Comparison of ENCODE assay signal across 12 cellular contexts in genomic region chr19:34961775-34962174, GRCh38. TPM values are rescaled to one million over a fixed set of nuclear protein-coding genes. Genes with fewer than 3 reads are reported as not detected.
DNase-seq lines count a peak whose midpoint lies in the region; ATAC-seq and TF ChIP-seq lines count a peak whose summit lies in the region.
"Had no signal": no experiment of that assay in that cellular context is flagged by ENCODE, and none has a peak within 500 bp of the region (broad histone marks: within the 10 kb centered on the region; RNA-seq: fewer than 3 reads in every experiment).

No MANE protein-coding gene starts in this region.

- no peak overlapping the region for H3K27ac ChIP-seq in mucosa of rectum (ENCODE audit: low read depth in 2 of 2, low read length in 2 of 2)
- H3K27ac ChIP-seq in uterus: peak overlapping the region; percentile 11 to 60
- H3K27ac ChIP-seq in SJCRH30: no peak overlapping the region
- H3K27ac ChIP-seq: tibial artery had no signal

- intact Hi-C loops in uterus (cut with DNase I; ENCODE audit: low total_unique reads): no loop called here

- DNase-seq in stimulated activated naive CD8-positive, alpha-beta T cell treated with anti-CD3 and anti-CD28 coated beads, Interleukin-15, Interleukin-2, amounts not matched to agents 100 U/mL and 50 U/mL, for 24 hours: no peak
- no peak for DNase-seq in uterus
- DNase-seq in DMS79 treated with DMSO at 0.1 percent for 48 hours (lab: John Stamatoyannopoulos, UW): no peak
- DNase-seq in SJCRH30: no peak
- DNase-seq: NCI-H526 treated with DMSO at 0.1 percent for 48 hours; stimulated activated CD4-positive, alpha-beta T cell treated with anti-CD3 and anti-CD28 coated beads, Interleukin-4, amount 100 ng/mL, for 1 hour; SW 1271; tibial artery had no signal

- ATAC-seq in stimulated activated naive CD8-positive, alpha-beta T cell treated with anti-CD3 and anti-CD28 coated beads, Interleukin-15, Interleukin-2, amounts not matched to agents 100 U/mL and 50 U/mL, for 24 hours: no peak
- no peak for ATAC-seq in activated T-helper 17 cell treated with anti-CD3 and anti-CD28 coated beads, Interleukin-2, amount 50 U/mL, for 72 hours (replicated peaks)
- no peak for ATAC-seq in GM21737 (IDR thresholded peaks at IDR 0.05; ENCODE audit: unreplicated experiment)

- H3K36me3 ChIP-seq in mucosa of rectum (ENCODE audit: control insufficient read depth in 2 of 2, insufficient read depth in 2 of 2, low read length in 2 of 2): peaks cover 37 to 46% of the 10 kb centered on the region in 2 donors
- H3K36me3 ChIP-seq in uterus: no peaks in the 10 kb centered on the region
- H3K36me3 ChIP-seq in SJCRH30: no peaks in the 10 kb centered on the region; the same call in 1 of the 2 replicates

- TF ChIP-seq POLR2A in uterus (IDR thresholded peaks at IDR 0.05): no peak

- H3K27me3 Mint-ChIP-seq in stimulated activated naive CD8-positive, alpha-beta T cell treated with anti-CD3 and anti-CD28 coated beads, Interleukin-15, Interleukin-2, amounts not matched to agents 100 ng/mL and 50 ng/mL, for 24 hours: no peaks in the 10 kb centered on the region
- no peaks in the 10 kb centered on the region for H3K27me3 Mint-ChIP-seq in activated T-helper 17 cell treated with anti-CD3 and anti-CD28 coated beads, Interleukin-2, amount 50 U/mL, for 72 hours

- H3K9me3 Mint-ChIP-seq in stimulated activated naive CD8-positive, alpha-beta T cell treated with anti-CD3 and anti-CD28 coated beads, Interleukin-15, Interleukin-2, amounts not matched to agents 100 ng/mL and 50 ng/mL, for 24 hours: peaks cover 49% of the 10 kb centered on the region
- peaks cover 36% of the 10 kb centered on the region for H3K9me3 Mint-ChIP-seq in activated T-helper 17 cell treated with anti-CD3 and anti-CD28 coated beads, Interleukin-2, amount 50 U/mL, for 72 hours

- H3K36me3 Mint-ChIP-seq in stimulated activated naive CD8-positive, alpha-beta T cell treated with anti-CD3 and anti-CD28 coated beads, Interleukin-15, Interleukin-2, amounts not matched to agents 100 ng/mL and 50 ng/mL, for 24 hours (ENCODE audit: low read depth): peaks cover 63% of the 10 kb centered on the region
- H3K36me3 Mint-ChIP-seq in activated T-helper 17 cell treated with anti-CD3 and anti-CD28 coated beads, Interleukin-2, amount 50 U/mL, for 72 hours (ENCODE audit: low read depth): peaks cover 61% of the 10 kb centered on the region

- TF ChIP-seq CTCF in uterus (IDR thresholded peaks at IDR 0.05): no peak

- no peaks in the 10 kb centered on the region for H3K27me3 ChIP-seq in mucosa of rectum (ENCODE audit: control insufficient read depth in 2 of 2, insufficient read depth in 2 of 2, low read length in 2 of 2)
- H3K27me3 ChIP-seq in uterus: no peaks in the 10 kb centered on the region
- H3K27me3 ChIP-seq in SJCRH30: no peaks in the 10 kb centered on the region
- H3K27me3 ChIP-seq: tibial artery had no signal

- peaks cover 6 to 9% of the 10 kb centered on the region in 2 donors for H3K4me1 ChIP-seq in mucosa of rectum (ENCODE audit: control insufficient read depth in 2 of 2, insufficient read depth in 2 of 2, low read length in 2 of 2)
- H3K4me1 ChIP-seq in uterus: peaks cover 0 to 6% of the 10 kb centered on the region in 2 donors
- peaks cover 3% of the 10 kb centered on the region; the same call in 1 of the 2 replicates for H3K4me1 ChIP-seq in SJCRH30

- H3K4me3 ChIP-seq in mucosa of rectum (ENCODE audit: low read length in 2 of 2): peak overlapping the region; percentile 6 to 79
- no peak overlapping the region for H3K4me3 ChIP-seq in uterus
- H3K4me3 ChIP-seq in SJCRH30: no peak overlapping the region

- H3K4me3 Mint-ChIP-seq in stimulated activated naive CD8-positive, alpha-beta T cell treated with anti-CD3 and anti-CD28 coated beads, Interleukin-15, Interleukin-2, amounts not matched to agents 100 ng/mL and 50 ng/mL, for 24 hours: peak overlapping the region; percentile 85
- peak overlapping the region; percentile 95 for H3K4me3 Mint-ChIP-seq in activated T-helper 17 cell treated with anti-CD3 and anti-CD28 coated beads, Interleukin-2, amount 50 U/mL, for 72 hours

- peaks cover 18% of the 10 kb centered on the region for H3K4me1 Mint-ChIP-seq in stimulated activated naive CD8-positive, alpha-beta T cell treated with anti-CD3 and anti-CD28 coated beads, Interleukin-15, Interleukin-2, amounts not matched to agents 100 ng/mL and 50 ng/mL, for 24 hours (ENCODE audit: low read depth)
- H3K4me1 Mint-ChIP-seq in activated T-helper 17 cell treated with anti-CD3 and anti-CD28 coated beads, Interleukin-2, amount 50 U/mL, for 72 hours: peaks cover 25% of the 10 kb centered on the region

- H3K9me3 ChIP-seq in mucosa of rectum (ENCODE audit: control insufficient read depth in 2 of 2, low read length in 2 of 2): peaks cover 42 to 50% of the 10 kb centered on the region in 2 donors
- peaks cover 0 to 36% of the 10 kb centered on the region in 2 donors for H3K9me3 ChIP-seq in uterus
- no peaks in the 10 kb centered on the region; the same call in 1 of the 2 replicates for H3K9me3 ChIP-seq in SJCRH30 (replicated peaks)

- no peak overlapping the region for H3K9ac ChIP-seq in mucosa of rectum (ENCODE audit: low read depth in 1 of 2, low read length in 2 of 2)

- peak overlapping the region; percentile 47 for H3K27ac Mint-ChIP-seq in stimulated activated naive CD8-positive, alpha-beta T cell treated with anti-CD3 and anti-CD28 coated beads, Interleukin-15, Interleukin-2, amounts not matched to agents 100 ng/mL and 50 ng/mL, for 24 hours
- peak overlapping the region; percentile 85 for H3K27ac Mint-ChIP-seq in activated T-helper 17 cell treated with anti-CD3 and anti-CD28 coated beads, Interleukin-2, amount 50 U/mL, for 72 hours

RNA-seq across cellular contexts. Expression of gene ZNF792, which starts 2.3 kb away (rescaled TPM):
- total RNA-seq in activated T-helper 17 cell treated with anti-CD3 and anti-CD28 coated beads, Interleukin-2, amount 50 U/mL, for 72 hours: 1 to 10 TPM; 7.6 to 7.9 TPM
- 10 to 100 TPM in 2 of 4 donors, 1 to 10 TPM in 2; 4.4 to 16.5 (median 10.7) TPM for total RNA-seq in uterus
- 1.6 and 2.1 TPM in 2 replicates for total RNA-seq in SJCRH30 (2014; rRNA removed; shearing (Covaris generic))

RNA-seq across cellular contexts. Expression of gene ZNF30, which starts 35.1 kb away (rescaled TPM):
- total RNA-seq in activated T-helper 17 cell treated with anti-CD3 and anti-CD28 coated beads, Interleukin-2, amount 50 U/mL, for 72 hours: 1 to 10 TPM; 2.7 to 3.3 TPM
- 1 to 10 TPM in 3 of 4 donors, under 1 TPM in 1; 0.26 to 7.1 (median 2.8) TPM for total RNA-seq in uterus
- total RNA-seq in SJCRH30 (2014; rRNA removed; shearing (Covaris generic)): 2.8 and 3.8 TPM in 2 replicates

RNA-seq across cellular contexts. Expression of gene GRAMD1A, which starts 38.3 kb away (rescaled TPM):
- total RNA-seq in activated T-helper 17 cell treated with anti-CD3 and anti-CD28 coated beads, Interleukin-2, amount 50 U/mL, for 72 hours: 100 to 1,000 TPM; 123 to 183 TPM
- 10 to 100 TPM; 40.0 to 89.8 (median 52.2) TPM for total RNA-seq in uterus
- total RNA-seq in SJCRH30 (2014; rRNA removed; shearing (Covaris generic)): 45.5 and 49.4 TPM in 2 replicates

Comparison
In these comparisons a context has a peak if more than half of its experiments do, and no peak if none do; other contexts are left out.
1. H3K27ac ChIP-seq: peak in uterus (2 of 2); none in mucosa of rectum (0 of 2) and SJCRH30 (single experiment).
2. H3K4me3 ChIP-seq: peak in mucosa of rectum (2 of 2); none in uterus (0 of 2) and SJCRH30 (single experiment).